8 cellular contexts compared by ENCODE assay signal in genomic region chr10:29582769-29583168, GRCh38. TPM values are rescaled to one million over a fixed set of nuclear protein-coding genes. Genes with fewer than 3 reads are reported as not detected.
DNase-seq lines count a peak whose midpoint lies in the region; ATAC-seq, FAIRE-seq and TF ChIP-seq lines count a peak whose summit lies in the region.
"Not testable (repeated sequence)": the region's sequence is repeated elsewhere in the genome, so short reads cannot be mapped to it uniquely, and the experiment has no call there.

No MANE protein-coding gene starts in this region.

- not testable (repeated sequence) for ATAC-seq in Panc1; thoracic aorta (ENCODE audit: insufficient number of reproducible peaks, low FRiP score, low read depth)
- peak; percentile 81 for ATAC-seq in activated CD8-positive, alpha-beta T cell treated with anti-CD3 and anti-CD28 coated beads for 36 hours
- peak; percentile 61 for ATAC-seq in GM12878

- not testable (repeated sequence) for BruUV-seq in Panc1 (replicated peaks; lab: Mats Ljungman, UMichigan); GM12878 (replicated peaks; lab: Mats Ljungman, UMichigan)

- H3K9me3 Mint-ChIP-seq in activated CD8-positive, alpha-beta T cell treated with anti-CD3 and anti-CD28 coated beads for 36 hours; osteocyte (ENCODE audit: unreplicated experiment): not testable (repeated sequence)

- H2AFZ ChIP-seq in GM12878 (ENCODE audit: control insufficient read depth, low read depth, low read length) = not testable (repeated sequence)

- SMC1A ChIA-PET in GM12878 (lab: Charles Lee; ENCODE audit: uncharacterized antibody, unreplicated experiment) = interaction anchor here (1.1 to 1.6 kb wide), 2 partner anchors 11 to 22 kb away, joined by 3 to 4 read pairs; no protein-coding TSS in a partner anchor

- peaks cover 19% of the 10 kb centered on the region for H3K4me1 Mint-ChIP-seq in activated CD8-positive, alpha-beta T cell treated with anti-CD3 and anti-CD28 coated beads for 36 hours (ENCODE audit: low read depth)
- peaks cover 48% of the 10 kb centered on the region for H3K4me1 Mint-ChIP-seq in osteocyte (ENCODE audit: unreplicated experiment)

- not testable (repeated sequence) for TF ChIP-seq CTCF in Panc1 (IDR thresholded peaks at IDR 0.05); activated CD8-positive, alpha-beta T cell treated with anti-CD3 and anti-CD28 coated beads for 36 hours (IDR thresholded peaks at IDR 0.05); GM12878 (IDR thresholded peaks at IDR 0.05 in 2 of 3, conservative IDR thresholded peaks at IDR 0.05 in 1 of 3; ENCODE audit: control insufficient read depth in 2 of 3, extremely low read depth in 1 of 3, insufficient read depth in 1 of 3, low read depth in 3 of 3, low read length in 3 of 3); esophagus muscularis mucosa (IDR thresholded peaks at IDR 0.05); left ventricle myocardium inferior (IDR thresholded peaks at IDR 0.05; ENCODE audit: borderline replicate concordance); osteocyte (IDR thresholded peaks at IDR 0.05); thoracic aorta (IDR thresholded peaks at IDR 0.05)

- not testable (repeated sequence) for FAIRE-seq in GM12878 (lab: Jason Lieb, UNC)

- not testable (repeated sequence) for H3K4me2 ChIP-seq in GM12878 (ENCODE audit: control insufficient read depth, insufficient read depth)

- not testable (repeated sequence) for H3K4me3 Mint-ChIP-seq in activated CD8-positive, alpha-beta T cell treated with anti-CD3 and anti-CD28 coated beads for 36 hours; osteocyte (ENCODE audit: unreplicated experiment)

- CTCF ChIA-PET in Panc1 (lab: Charles Lee) = not testable (repeated sequence)
- CTCF ChIA-PET in activated CD8-positive, alpha-beta T cell treated with anti-CD3 and anti-CD28 coated beads for 36 hours (lab: Charles Lee) = interaction anchor here (0.9 to 1.2 kb wide), 3 partner anchors 8 to 152 kb away, joined by 3 read pairs; no protein-coding TSS in a partner anchor
- CTCF ChIA-PET in GM12878 (lab: Yijun Ruan, JAX) = interaction anchor here (1.0 kb wide), 1 partner anchor 10 kb away, joined by 3 read pairs; no protein-coding TSS in a partner anchor

- peak overlapping the region; percentile 17 for H3K27ac Mint-ChIP-seq in activated CD8-positive, alpha-beta T cell treated with anti-CD3 and anti-CD28 coated beads for 36 hours
- H3K27ac Mint-ChIP-seq in osteocyte (ENCODE audit: unreplicated experiment) = peak overlapping the region; percentile 82

- not testable (repeated sequence) for H3K36me3 ChIP-seq in Panc1 (ENCODE audit: control insufficient read depth, insufficient read depth, low read length); GM12878 (ENCODE audit: control insufficient read depth in 2 of 2, insufficient read depth in 2 of 2, low read length in 1 of 2); left ventricle myocardium inferior; thoracic aorta
- peaks cover 0 to 21% (median 2%) of the 10 kb centered on the region in 4 donors for H3K36me3 ChIP-seq in esophagus muscularis mucosa

- H3K4me1 ChIP-seq in Panc1 (ENCODE audit: control insufficient read depth, insufficient read depth, low read length); GM12878 (ENCODE audit: control insufficient read depth, insufficient read depth, low read length): not testable (repeated sequence)
- H3K4me1 ChIP-seq in esophagus muscularis mucosa = peaks cover 27 to 95% (median 76%) of the 10 kb centered on the region in 4 donors
- H3K4me1 ChIP-seq in left ventricle myocardium inferior = peaks cover 71% of the 10 kb centered on the region
- peaks cover 22 to 77% of the 10 kb centered on the region in 2 donors for H3K4me1 ChIP-seq in thoracic aorta (ENCODE audit: control insufficient read depth in 1 of 2, low read depth in 2 of 2)

- H3K9ac ChIP-seq in GM12878 (ENCODE audit: control insufficient read depth, insufficient read depth, low read length) = not testable (repeated sequence)

- H3K4me3 ChIP-seq in Panc1 (ENCODE audit: low read depth in 2 of 2, low read length in 2 of 2); GM12878; esophagus muscularis mucosa; left ventricle myocardium inferior; thoracic aorta: not testable (repeated sequence)

- H3K27me3 Mint-ChIP-seq in activated CD8-positive, alpha-beta T cell treated with anti-CD3 and anti-CD28 coated beads for 36 hours; osteocyte (ENCODE audit: unreplicated experiment): not testable (repeated sequence)

- in situ Hi-C loops in Panc1 (cut with HindIII; ENCODE audit: low pct_unique_long_range_greater_than_20kb, low sequenced_read_pairs); GM12878 (cut with MboI): not testable (repeated sequence)

- not testable (repeated sequence) for H3K9me3 ChIP-seq in Panc1 (ENCODE audit: control insufficient read depth, insufficient read depth, low read depth, low read length); GM12878 (replicated peaks; ENCODE audit: control insufficient read depth, insufficient read depth, low read length); esophagus muscularis mucosa; left ventricle myocardium inferior (replicated peaks); thoracic aorta

- not testable (repeated sequence) for H4K20me1 ChIP-seq in GM12878 (ENCODE audit: control insufficient read depth, insufficient read depth)

- not testable (repeated sequence) for H3K79me2 ChIP-seq in GM12878 (ENCODE audit: control insufficient read depth, insufficient read depth, low read length)

- TF ChIP-seq EP300 in GM12878 (IDR thresholded peaks at IDR 0.05; ENCODE audit: borderline replicate concordance in 1 of 2, control insufficient read depth in 1 of 2, low read depth in 2 of 2, low read length in 2 of 2); esophagus muscularis mucosa (IDR thresholded peaks at IDR 0.05): not testable (repeated sequence)

- H3K27me3 ChIP-seq in Panc1 (ENCODE audit: control insufficient read depth, insufficient read depth, low read length); GM12878 (replicated peaks in 1 of 2; ENCODE audit: control insufficient read depth in 2 of 2, insufficient read depth in 2 of 2, low read length in 1 of 2); esophagus muscularis mucosa; left ventricle myocardium inferior (ENCODE audit: low read depth); thoracic aorta (replicated peaks; ENCODE audit: insufficient read depth): not testable (repeated sequence)

- WGBS in GM12878 (ENCODE audit: insufficient coverage, insufficient replicate concordance, low lambda C conversion rate, missing lambda C conversion rate) = 14% methylated on average over 5 of the region's 5 CpGs
- 70% methylated on average over 5 of the region's 5 CpGs for WGBS in esophagus muscularis mucosa

- POLR2A ChIA-PET in Panc1 (lab: Charles Lee); activated CD8-positive, alpha-beta T cell treated with anti-CD3 and anti-CD28 coated beads for 36 hours (lab: Charles Lee); GM12878 (lab: Charles Lee): not testable (repeated sequence)

- TF ChIP-seq RAD21 in GM12878 (IDR thresholded peaks at IDR 0.05; ENCODE audit: insufficient read depth, low read depth, low read length) = not testable (repeated sequence)

- RAD21 ChIA-PET in GM12878 (lab: Charles Lee; ENCODE audit: unreplicated experiment) = not testable (repeated sequence)

- H3K27ac ChIP-seq in Panc1 (ENCODE audit: low read length); GM12878 (ENCODE audit: control insufficient read depth, insufficient read depth): not testable (repeated sequence)
- H3K27ac ChIP-seq in esophagus muscularis mucosa (replicated peaks in 1 of 4) (peak overlapping the region in 3 of 4 donors; percentile 71 to 80 (median 73)), left ventricle myocardium inferior (replicated peaks) (peak overlapping the region; percentile 39), thoracic aorta (peak overlapping the region; percentile 41 to 73)

- DNase-seq in AG20443 (ENCODE audit: low spot score) = peak; percentile 13
- DNase-seq in Panc1 (ENCODE audit: low read depth, low spot score) = peak; percentile 38
- peak; percentile 38 for DNase-seq in activated CD8-positive, alpha-beta T cell treated with anti-CD3 and anti-CD28 coated beads for 36 hours
- DNase-seq in GM12878 (ENCODE audit: low read depth, low spot score); esophagus muscularis mucosa (ENCODE audit: extremely low spot score); left ventricle myocardium inferior; thoracic aorta (ENCODE audit: low spot score): not testable (repeated sequence)
- peak; percentile 56 for DNase-seq in osteocyte (ENCODE audit: extremely low spot score, unreplicated experiment)

- TF ChIP-seq POLR2A in GM12878 (IDR thresholded peaks at IDR 0.05; ENCODE audit: low read depth, low read length); esophagus muscularis mucosa (IDR thresholded peaks at IDR 0.05; ENCODE audit: low read depth): not testable (repeated sequence)

- intact Hi-C loops in Panc1 (cut with micrococcal nuclease; ENCODE audit: unreplicated experiment); activated CD8-positive, alpha-beta T cell treated with anti-CD3 and anti-CD28 coated beads for 36 hours (cut with micrococcal nuclease); GM12878 (cut with micrococcal nuclease; ENCODE audit: unreplicated experiment); esophagus muscularis mucosa (cut with DNase I); left ventricle myocardium inferior (cut with micrococcal nuclease): not testable (repeated sequence)

- H3K36me3 Mint-ChIP-seq in activated CD8-positive, alpha-beta T cell treated with anti-CD3 and anti-CD28 coated beads for 36 hours (ENCODE audit: low read depth) = not testable (repeated sequence)
- H3K36me3 Mint-ChIP-seq in osteocyte (ENCODE audit: unreplicated experiment) = peaks cover 35% of the 10 kb centered on the region

RNA-seq across cellular contexts. Expression of gene SVIL, which starts 52.0 kb away (rescaled TPM):
- total RNA-seq in Panc1 (2021; ENCODE audit: unreplicated experiment) (72.8 TPM), GM12878 (2014; rRNA removed) (0.65 and 0.68 TPM in 2 replicates), GM12878 (2014; rRNA removed; fragmentation: Illumina TruSeq; extraction: Trizol) (0.64 and 1.8 TPM in 2 replicates), GM12878 (2021) (1.5 and 1.9 TPM in 2 replicates), esophagus muscularis mucosa (1,000 to 10,000 TPM in 1 of 4 donors, 100 to 1,000 TPM in 3; 785 to 1,099 (median 921) TPM), left ventricle myocardium inferior (403 TPM), osteocyte (257 and 258 TPM in 2 replicates), thoracic aorta (100 to 1,000 TPM; 349 to 483 TPM)
- 64.8 TPM for polyA plus RNA-seq in Panc1 (2012; ENCODE audit: insufficient read length)
- total RNA-seq in activated CD8-positive, alpha-beta T cell treated with anti-CD3 and anti-CD28 coated beads for 36 hours = 1 to 10 TPM; 7.9 to 8.9 TPM
- total RNA-seq in GM12878 (2013; cell fraction: nucleolus; rRNA removed) = 16.7 and 47.2 TPM in 2 replicates
- 0.17 TPM for polyA plus RNA-seq in GM12878 (2011; ENCODE audit: low read depth)
- polyA plus RNA-seq in GM12878 (2011; rRNA removed) (0.33 and 0.43 TPM in 2 replicates), GM12878 (2014; fragmentation: Illumina TruSeq; extraction: Trizol) (0.48 and 1.2 TPM in 2 replicates), GM12878 (2014; fragmentation: Nextera tagmentation; extraction: Ambion mirVana) (under 1 TPM; 0.22 to 0.71 TPM), GM12878 (2014; rRNA removed) (0.66 and 1.0 TPM in 2 replicates), GM12878 (2016; fragmentation: Nextera tagmentation; extraction: Ambion mirVana) (1 to 10 TPM in 1 of 2 experiments, under 1 TPM in 1; 0.68 to 1.4 TPM)
- 0.35 and 0.39 TPM in 2 replicates for polyA plus RNA-seq in GM12878 (2011; cell fraction: cytosol; rRNA removed)
- polyA plus RNA-seq in GM12878 (2011; cell fraction: nucleus; rRNA removed) = 0.99 and 2.1 TPM in 2 replicates
- 0.12 and 0.28 TPM in 2 replicates for polyA plus RNA-seq in GM12878 (2012)
- polyA minus RNA-seq in GM12878 (2011; rRNA and poly(A)+ RNA removed) = 0.37 and 1.3 TPM in 2 replicates
- polyA minus RNA-seq in GM12878 (2011; cell fraction: cytosol; rRNA and poly(A)+ RNA removed) = 0.53 and 0.62 TPM in 2 replicates
- polyA minus RNA-seq in GM12878 (2011; cell fraction: nucleus; rRNA and poly(A)+ RNA removed) = 0.36 and 0.77 TPM in 2 replicates
